Comparison of ENCODE assay signal across 10 cellular contexts in genomic region chr1:118984086-118984989, GRCh38. TPM values are rescaled to one million over a fixed set of nuclear protein-coding genes. Genes with fewer than 3 reads are reported as not detected.
DNase-seq lines count a peak whose midpoint lies in the region; ATAC-seq and TF ChIP-seq lines count a peak whose summit lies in the region.
"Had no signal": no experiment of that assay in that cellular context is flagged by ENCODE, and none has a peak within 500 bp of the region (broad histone marks: within the 10 kb centered on the region; RNA-seq: fewer than 3 reads in every experiment).

No MANE protein-coding gene starts in this region.

- H3K27ac Mint-ChIP-seq in naive thymus-derived CD8-positive, alpha-beta T cell, result peak overlapping the region in 1 of 10 donors; percentile 81

- no peak for ATAC-seq in naive thymus-derived CD8-positive, alpha-beta T cell

- no peak for TF ChIP-seq CTCF in dorsolateral prefrontal cortex (IDR thresholded peaks at IDR 0.05 in 54 of 56, conservative IDR thresholded peaks at IDR 0.05 in 2 of 56; ENCODE audit: low read depth in 1 of 56, partially characterized antibody in 56 of 56)

- peaks cover 24 to 47% (median 40%) of the 10 kb centered on the region in 4 donors for H3K4me1 Mint-ChIP-seq in naive thymus-derived CD8-positive, alpha-beta T cell

- peaks cover 0 to 28% (median 9%) of the 10 kb centered on the region in 3 donors for H3K36me3 Mint-ChIP-seq in naive thymus-derived CD8-positive, alpha-beta T cell

- H3K9me3 Mint-ChIP-seq in naive thymus-derived CD8-positive, alpha-beta T cell, result peaks cover 0 to 31% (median 7%) of the 10 kb centered on the region in 9 donors

- peak; percentile 9 for DNase-seq in stimulated activated CD4-positive, alpha-beta T cell treated with anti-CD3 and anti-CD28 coated beads, Interleukin-15, amount 100 ng/mL, for 24 hours
- DNase-seq in stimulated activated CD4-positive, alpha-beta T cell treated with anti-CD3 and anti-CD28 coated beads, Interleukin-1b, Interleukin-23, amount 100 ng/mL, for 48 hours, result no peak
- DNase-seq in dorsolateral prefrontal cortex, result no peak
- no peak for DNase-seq in naive thymus-derived CD8-positive, alpha-beta T cell
- no peak for DNase-seq in HK-2 (ENCODE audit: unreplicated experiment)
- DNase-seq in cerebellar cortex (ENCODE audit: low spot score), result no peak
- no peak for DNase-seq in NCI-H2171 treated with DMSO at 0.1 percent for 48 hours (lab: John Stamatoyannopoulos, UW)
- no peak for DNase-seq in NCI-H345 treated with DMSO at 0.1 percent for 48 hours (lab: John Stamatoyannopoulos, UW; ENCODE audit: unreplicated experiment)
- DNase-seq: SHP77 treated with DMSO at 0.1 percent for 48 hours had no signal

- H3K27me3 ChIP-seq in dorsolateral prefrontal cortex, result peaks cover 36 to 100% (median 99%) of the 10 kb centered on the region in 45 donors

- H3K27me3 Mint-ChIP-seq in naive thymus-derived CD8-positive, alpha-beta T cell, result peaks cover 60 to 100% (median 81%) of the 10 kb centered on the region in 5 donors

- H3K27ac ChIP-seq in dorsolateral prefrontal cortex, result peak overlapping the region in 5 of 59 donors; percentile 18 to 70 (median 67)
- H3K27ac ChIP-seq: adrenal gland had no signal

- H3K4me3 Mint-ChIP-seq in naive thymus-derived CD8-positive, alpha-beta T cell, result peak overlapping the region; percentile 48 to 82 (median 69)

- peak overlapping the region in 46 of 59 donors; percentile 7 to 66 (median 34) for H3K4me3 ChIP-seq in dorsolateral prefrontal cortex

- POLR2A ChIA-PET in naive thymus-derived CD8-positive, alpha-beta T cell (lab: Charles Lee), result no interaction called here

- intact Hi-C loops in dorsolateral prefrontal cortex (cut with DNase I), result no loop called here

RNA-seq across cellular contexts. Expression of gene TBX15, which starts 3.8 kb away (rescaled TPM):
- 1 to 10 TPM in 74 of 120 experiments, under 1 TPM in 46; 0.32 to 5.7 (median 1.3) TPM for total RNA-seq in dorsolateral prefrontal cortex
- not detected for total RNA-seq in naive thymus-derived CD8-positive, alpha-beta T cell
- not detected for polyA plus RNA-seq in naive thymus-derived CD8-positive, alpha-beta T cell
